ENCODE assay signal across 1 cellular context in genomic region chr6:143510326-143510725, GRCh38.
A peak's percentile ranks its signal among the peaks of the same experiment; 100 is the strongest.
TF ChIP-seq lines count a peak whose summit lies in the region.

No MANE protein-coding gene starts in this region.

TF ChIP-seq in GM12878, 131 proteins besides CTCF, POLR2A, EP300 and RAD21:
- peak; percentile 61 for TF ChIP-seq MLLT1 (IDR thresholded peaks at IDR 0.05)
TF ChIP-seq in GM12878: peak in this region for 1; not testable (repeated sequence) for 130.
